ENCODE assay signal across 10 cellular contexts in genomic region chr6:47440722-47441121, GRCh38. TPM values are rescaled to one million over a fixed set of nuclear protein-coding genes. Genes with fewer than 3 reads are reported as not detected.
DNase-seq lines count a peak whose midpoint lies in the region; ATAC-seq and TF ChIP-seq lines count a peak whose summit lies in the region.
"Had no signal": no experiment of that assay in that cellular context is flagged by ENCODE, and none has a peak within 500 bp of the region (broad histone marks: within the 10 kb centered on the region; RNA-seq: fewer than 3 reads in every experiment).

No MANE protein-coding gene starts in this region.

- H4K20me1 ChIP-seq in SU-DHL-6 (ENCODE audit: low read depth, low read length) (no peaks in the 10 kb centered on the region), neural progenitor cell (ENCODE audit: low read depth) (no peaks in the 10 kb centered on the region)

- H3K79me2 ChIP-seq in SU-DHL-6 (ENCODE audit: insufficient read depth, low read length) (no peaks in the 10 kb centered on the region), neural progenitor cell (ENCODE audit: low read depth) (no peaks in the 10 kb centered on the region)

- H3K4me3 ChIP-seq in SU-DHL-6 (ENCODE audit: insufficient read depth, low read length, poor library complexity, severe bottlenecking) (no peak overlapping the region), neural progenitor cell (no peak overlapping the region)

- peaks cover 3% of the 10 kb centered on the region; the same call in 1 of the 2 replicates for H3F3A ChIP-seq in SU-DHL-6 (ENCODE audit: insufficient read depth)
- no peaks in the 10 kb centered on the region for H3F3A ChIP-seq in neural progenitor cell (ENCODE audit: low read depth)

- H3K36me3 ChIP-seq in SU-DHL-6 (ENCODE audit: low read length): no peaks in the 10 kb centered on the region
- H3K36me3 ChIP-seq in neural progenitor cell: no peaks in the 10 kb centered on the region

- no peaks in the 10 kb centered on the region for H3K36me3 Mint-ChIP-seq in neural progenitor cell
- H3K36me3 Mint-ChIP-seq: CD8-positive, alpha-beta T cell had no signal

- no peaks in the 10 kb centered on the region for H3K27me3 Mint-ChIP-seq in neural progenitor cell (ENCODE audit: insufficient read depth, low read depth)

- H3K4me1 ChIP-seq in neural progenitor cell: no peaks in the 10 kb centered on the region

- no peaks in the 10 kb centered on the region for H3K27me3 ChIP-seq in SU-DHL-6 (ENCODE audit: low read length)
- no peaks in the 10 kb centered on the region for H3K27me3 ChIP-seq in neural progenitor cell

- H3K9me2 ChIP-seq in SU-DHL-6 (replicated peaks; ENCODE audit: insufficient read depth, low read length): no peaks in the 10 kb centered on the region

- DNase-seq in DMS153 (lab: John Stamatoyannopoulos, UW) (peak; percentile 98), kidney tubule cell (ENCODE audit: low spot score) (no peak), SK-N-DZ (ENCODE audit: low spot score) (no peak), globus pallidus (ENCODE audit: low spot score) (no peak), neural progenitor cell (ENCODE audit: low spot score) (no peak)
- DNase-seq: activated CD4-positive, alpha-beta T cell treated with anti-CD3 and anti-CD28 coated beads, Interleukin-2, amount 10 ng/mL, durations not matched to agents 7 days and 5 days; CD8-positive, alpha-beta T cell had no signal

- H3K4me1 Mint-ChIP-seq in neural progenitor cell: no peaks in the 10 kb centered on the region
- H3K4me1 Mint-ChIP-seq: activated CD4-positive, alpha-beta T cell treated with anti-CD3 and anti-CD28 coated beads, Interleukin-2, amount 10 ng/mL, durations not matched to agents 7 days and 5 days had no signal

- no peak overlapping the region for H3K27ac Mint-ChIP-seq in neural progenitor cell
- H3K27ac Mint-ChIP-seq: activated CD4-positive, alpha-beta T cell treated with anti-CD3 and anti-CD28 coated beads, Interleukin-2, amount 10 ng/mL, durations not matched to agents 7 days and 5 days; CD8-positive, alpha-beta T cell had no signal

- H2AFZ ChIP-seq in SU-DHL-6 (ENCODE audit: low read depth, low read length, severe bottlenecking) (no peak overlapping the region), neural progenitor cell (replicated peaks) (no peak overlapping the region)

- peaks cover 6% of the 10 kb centered on the region for H3K9me3 Mint-ChIP-seq in neural progenitor cell
- H3K9me3 Mint-ChIP-seq: CD8-positive, alpha-beta T cell had no signal

- no peak overlapping the region for H3K4me3 Mint-ChIP-seq in neural progenitor cell
- H3K4me3 Mint-ChIP-seq: activated CD4-positive, alpha-beta T cell treated with anti-CD3 and anti-CD28 coated beads, Interleukin-2, amount 10 ng/mL, durations not matched to agents 7 days and 5 days; CD8-positive, alpha-beta T cell had no signal

- H3K9ac ChIP-seq in SU-DHL-6 (ENCODE audit: low read length) (no peak overlapping the region), neural progenitor cell (no peak overlapping the region)

- no peak overlapping the region for H3K27ac ChIP-seq in SU-DHL-6 (ENCODE audit: low read depth, low read length)
- H3K27ac ChIP-seq in neural progenitor cell: no peak overlapping the region

- TF ChIP-seq CTCF in SU-DHL-6 (IDR thresholded peaks at IDR 0.05; ENCODE audit: insufficient read depth, low read length, poor library complexity, severe bottlenecking): no peak
- no peak for TF ChIP-seq CTCF in neural progenitor cell (IDR thresholded peaks at IDR 0.05)

- no peaks in the 10 kb centered on the region for H3K9me3 ChIP-seq in SU-DHL-6 (ENCODE audit: insufficient read depth, low read length)
- H3K9me3 ChIP-seq in neural progenitor cell (ENCODE audit: low read depth): no peaks in the 10 kb centered on the region

- peak; percentile 34 for ATAC-seq in GM19463 (IDR thresholded peaks at IDR 0.05; ENCODE audit: unreplicated experiment)
- ATAC-seq in HG03196 (IDR thresholded peaks at IDR 0.05; ENCODE audit: unreplicated experiment): peak; percentile 59
- ATAC-seq: CD8-positive, alpha-beta T cell had no signal

- H3K4me2 ChIP-seq in SU-DHL-6 (ENCODE audit: low read depth, low read length, poor library complexity, severe bottlenecking) (peak overlapping the region; percentile 32), neural progenitor cell (no peak overlapping the region)

RNA-seq across cellular contexts. Expression of gene CD2AP, which starts 36.9 kb away (rescaled TPM):
- polyA plus RNA-seq in SK-N-DZ (2014; cell fraction: cytosol; rRNA removed): 4.1 and 5.1 TPM in 2 replicates
- polyA plus RNA-seq in SK-N-DZ (2014; cell fraction: nucleus; rRNA removed): 5.9 and 7.3 TPM in 2 replicates
- 32.7 and 55.3 TPM in 2 replicates for total RNA-seq in neural progenitor cell (ENCODE audit: low replicate concordance)
